ENCODE assay signal across 1 cellular context in genomic region chr1:203795382-203796222, GRCh38.
A peak's percentile ranks its signal among the peaks of the same experiment; 100 is the strongest.
TF ChIP-seq lines count a peak whose summit lies in the region.

ZBED6 (plus strand) TSS chr1:203795623; CDS start chr1:203797523, 1,900 bp downstream.
ZC3H11A (plus strand) TSS chr1:203795623; CDS start chr1:203817071, 21,448 bp downstream.

TF ChIP-seq in HepG2, 621 proteins besides CTCF, POLR2A, EP300 and RAD21 (continued from another document and continues in another):
- TF ChIP-seq ZHX2 (IDR thresholded peaks at IDR 0.05; ENCODE audit: low read depth), result peak; percentile 94
- TF ChIP-seq ZHX2 (CRISPR knock-in tag; IDR thresholded peaks at IDR 0.05; ENCODE audit: borderline replicate concordance), result peak; percentile 48; the same call in 1 of the 2 replicates
- TF ChIP-seq PITX1 (CRISPR knock-in tag; IDR thresholded peaks at IDR 0.05), result peak; percentile 68; the same call in 1 of the 2 replicates
- TF ChIP-seq HIVEP1 (CRISPR knock-in tag; IDR thresholded peaks at IDR 0.05), result peak; percentile 78; the same call in 1 of the 2 replicates
- no peak for TF ChIP-seq SMARCE1 (IDR thresholded peaks at IDR 0.05; ENCODE audit: borderline replicate concordance)
- TF ChIP-seq ZFP41 (CRISPR knock-in tag; IDR thresholded peaks at IDR 0.05; ENCODE audit: borderline replicate concordance), result no peak
- no peak for TF ChIP-seq KDM1A (CRISPR knock-in tag; IDR thresholded peaks at IDR 0.05)
- TF ChIP-seq DMAP1 (CRISPR knock-in tag; IDR thresholded peaks at IDR 0.05), result peak; percentile 87
- TF ChIP-seq FOXP1 (IDR thresholded peaks at IDR 0.05), result no peak
- TF ChIP-seq FOXP1 (CRISPR knock-in tag; IDR thresholded peaks at IDR 0.05), result no peak
- no peak; the same call in 1 of the 2 replicates for TF ChIP-seq ZNF44 (CRISPR knock-in tag; IDR thresholded peaks at IDR 0.05)
- no peak for TF ChIP-seq NAIF1 (CRISPR knock-in tag; IDR thresholded peaks at IDR 0.05; ENCODE audit: borderline replicate concordance)
- no peak for TF ChIP-seq REPIN1 (CRISPR knock-in tag; IDR thresholded peaks at IDR 0.05; ENCODE audit: borderline replicate concordance, low read depth)
- TF ChIP-seq NKX3-1 (CRISPR knock-in tag; IDR thresholded peaks at IDR 0.05), result peak; percentile 84
- no peak for TF ChIP-seq ZNF337 (CRISPR knock-in tag; IDR thresholded peaks at IDR 0.05; ENCODE audit: borderline replicate concordance, low read depth)
- no peak for TF ChIP-seq ZSCAN25 (CRISPR knock-in tag; IDR thresholded peaks at IDR 0.05)
- no peak for TF ChIP-seq ZNF362 (CRISPR knock-in tag; IDR thresholded peaks at IDR 0.05; ENCODE audit: borderline replicate concordance)
- no peak for TF ChIP-seq ZNF383 (CRISPR knock-in tag; IDR thresholded peaks at IDR 0.05; ENCODE audit: borderline replicate concordance)
- no peak for TF ChIP-seq ZBTB33 (CRISPR knock-in tag; IDR thresholded peaks at IDR 0.05)
- TF ChIP-seq ZNF629 (CRISPR knock-in tag; conservative IDR thresholded peaks at IDR 0.05), result no peak
- peak; percentile 58; the same call in 1 of the 2 replicates for TF ChIP-seq ZNF274 (CRISPR knock-in tag; IDR thresholded peaks at IDR 0.05)
- peak; percentile 22; the same call in 1 of the 2 replicates for TF ChIP-seq MAFF (IDR thresholded peaks at IDR 0.05; ENCODE audit: low read depth, low read length)
- TF ChIP-seq HOXA7 (CRISPR knock-in tag; IDR thresholded peaks at IDR 0.05), result no peak
- TF ChIP-seq ZNF10 (CRISPR knock-in tag; IDR thresholded peaks at IDR 0.05; ENCODE audit: borderline replicate concordance, low read depth), result no peak
- no peak for TF ChIP-seq RERE (CRISPR knock-in tag; IDR thresholded peaks at IDR 0.05; ENCODE audit: low read depth)
- TF ChIP-seq ZNF891 (CRISPR knock-in tag; IDR thresholded peaks at IDR 0.05), result 0 out of 2 replicates have a peak, but pooled peaks have one; percentile 52
- no peak for TF ChIP-seq MAFG (CRISPR knock-in tag; IDR thresholded peaks at IDR 0.05)
- peak; percentile 59; the same call in 1 of the 2 replicates for TF ChIP-seq ZNF777 (CRISPR knock-in tag; IDR thresholded peaks at IDR 0.05)
- TF ChIP-seq KDM3A (CRISPR knock-in tag; IDR thresholded peaks at IDR 0.05; ENCODE audit: low read depth), result 0 out of 2 replicates have a peak, but pooled peaks have one; percentile 49
- peak; percentile 45; the same call in 1 of the 2 replicates for TF ChIP-seq TBX2 (CRISPR knock-in tag; IDR thresholded peaks at IDR 0.05; ENCODE audit: borderline replicate concordance)
- TF ChIP-seq CCAR2 (optimal IDR thresholded peaks at IDR 0.05; ENCODE audit: low read depth, low read length), result no peak
- peak in 1 of 2 experiments; percentile 59; a peak in 2 of 4 replicates for TF ChIP-seq KLF16 (CRISPR knock-in tag; IDR thresholded peaks at IDR 0.05)
- no peak; the same call in 1 of the 2 replicates for TF ChIP-seq MLX (CRISPR knock-in tag; IDR thresholded peaks at IDR 0.05)
- TF ChIP-seq ZNF121 (CRISPR knock-in tag; IDR thresholded peaks at IDR 0.05), result no peak
- TF ChIP-seq DR1 (CRISPR knock-in tag; IDR thresholded peaks at IDR 0.05), result peak; percentile 40; the same call in 1 of the 2 replicates
- TF ChIP-seq ZBTB14 (CRISPR knock-in tag; IDR thresholded peaks at IDR 0.05), result no peak
- TF ChIP-seq FOXO4 (CRISPR knock-in tag; conservative IDR thresholded peaks at IDR 0.05), result no peak
- no peak for TF ChIP-seq PBX3 (CRISPR knock-in tag; IDR thresholded peaks at IDR 0.05; ENCODE audit: borderline replicate concordance)
- TF ChIP-seq SYNCRIP (IDR thresholded peaks at IDR 0.05; ENCODE audit: insufficient read depth, low read depth, low read length), result no peak
- no peak for TF ChIP-seq ZNF18 (CRISPR knock-in tag; IDR thresholded peaks at IDR 0.05; ENCODE audit: insufficient replicate concordance)
- TF ChIP-seq CHCHD3 (CRISPR knock-in tag; IDR thresholded peaks at IDR 0.05), result no peak
- TF ChIP-seq ZNF7 (CRISPR knock-in tag; IDR thresholded peaks at IDR 0.05), result no peak
